In genomic region chr16:30356401-30357084, GRCh38 we compare ENCODE assay signal across 9 cellular contexts. TPM values are rescaled to one million over a fixed set of nuclear protein-coding genes. Genes with fewer than 3 reads are reported as not detected.
DNase-seq lines count a peak whose midpoint lies in the region; ATAC-seq, FAIRE-seq and TF ChIP-seq lines count a peak whose summit lies in the region.
"Had no signal": no experiment of that assay in that cellular context is flagged by ENCODE, and none has a peak within 500 bp of the region (broad histone marks: within the 10 kb centered on the region; RNA-seq: fewer than 3 reads in every experiment).

No MANE protein-coding gene starts in this region.

- H4K5ac ChIP-seq in H1 (ENCODE audit: insufficient read length, low read depth, low read length) = no peak overlapping the region

- 92% methylated on average over 8 of the region's 12 CpGs; no CpG with 5 or more reads in 1 of the 2 experiments for WGBS in H1 (ENCODE audit: extremely low coverage in 1 of 2, insufficient coverage in 1 of 2, insufficient read length in 1 of 2, insufficient replicate concordance in 2 of 2, low coverage in 1 of 2, low lambda C conversion rate in 2 of 2, missing lambda C conversion rate in 1 of 2), 2 experiments

- H3K36me3 Mint-ChIP-seq in Calu3 (ENCODE audit: insufficient read depth, unreplicated experiment) (peaks cover 77% of the 10 kb centered on the region), neural progenitor cell (peaks cover 19% of the 10 kb centered on the region)

- intact Hi-C loops in Calu3 (cut with micrococcal nuclease; ENCODE audit: unreplicated experiment) = no loop called here

- CTCF ChIA-PET in Calu3 (lab: Charles Lee) (interaction anchor here (0.6 to 0.8 kb wide), 2 partner anchors 14 to 420 kb away, joined by 3 to 5 read pairs; partner anchors contain the start of gene TBC1D10B), H1 (lab: Charles Lee; ENCODE audit: partially characterized antibody) (interaction anchor here (0.8 to 3.5 kb wide), 8 partner anchors 8 to 73 kb away, joined by 3 to 12 read pairs (median 4); partner anchors contain the start of genes DCTPP1 and SEPTIN1)

- DNase-seq in Calu3 (no peak), NCI-H2196 (lab: John Stamatoyannopoulos, UW; ENCODE audit: unreplicated experiment) (peak; percentile 72), H1 (ENCODE audit: low read depth in 1 of 2, low spot score in 2 of 2) (no peak), neural progenitor cell (ENCODE audit: low spot score) (no peak), retina (no peak), NCI-H1694 (lab: John Stamatoyannopoulos, UW) (no peak)
- no peak for DNase-seq in stimulated activated naive CD4-positive, alpha-beta T cell (lab: John Stamatoyannopoulos, UW)

- TF ChIP-seq EP300 in H1 (IDR thresholded peaks at IDR 0.05; ENCODE audit: borderline replicate concordance in 1 of 2, low read depth in 2 of 2, low read length in 2 of 2) = no peak

- H3K18ac ChIP-seq in H1 (ENCODE audit: extremely low read depth, low read length) = no peak overlapping the region

- TF ChIP-seq CTCF in Calu3 (IDR thresholded peaks at IDR 0.05; ENCODE audit: unreplicated experiment) (no peak), H1 (IDR thresholded peaks at IDR 0.05; ENCODE audit: control extremely low read depth in 1 of 3, insufficient read depth in 1 of 3, low read depth in 1 of 3, low read length in 3 of 3) (no peak), neural progenitor cell (IDR thresholded peaks at IDR 0.05) (no peak)

- H4K91ac ChIP-seq in H1 (replicated peaks; ENCODE audit: insufficient read length, low read length) = no peak overlapping the region

- H3K9me3 Mint-ChIP-seq in Calu3 (ENCODE audit: low read depth, unreplicated experiment) (no peaks in the 10 kb centered on the region), neural progenitor cell (no peaks in the 10 kb centered on the region)

- H2AFZ ChIP-seq in H1 (ENCODE audit: low read length) = no peak overlapping the region
- H2AFZ ChIP-seq in neural progenitor cell (replicated peaks) = no peak overlapping the region

- no peak overlapping the region for H2BK120ac ChIP-seq in H1 (replicated peaks; ENCODE audit: low read depth, low read length)

- no peaks in the 10 kb centered on the region for H3K27me3 Mint-ChIP-seq in Calu3 (ENCODE audit: unreplicated experiment)
- peaks cover 7% of the 10 kb centered on the region for H3K27me3 Mint-ChIP-seq in neural progenitor cell (ENCODE audit: insufficient read depth, low read depth)

- FAIRE-seq in H1 (lab: Jason Lieb, UNC) = no peak

- H3K4me1 ChIP-seq in H1 (replicated peaks in 1 of 4; ENCODE audit: control insufficient read depth in 3 of 4, insufficient read depth in 4 of 4, low read length in 3 of 4) = peaks cover 0 to 12% (median 6%) of the 10 kb centered on the region in 4 experiments; a peak in 5 of 7 replicates
- peaks cover 6% of the 10 kb centered on the region for H3K4me1 ChIP-seq in neural progenitor cell

- peak overlapping the region; percentile 65; the same call in 1 of the 2 replicates for H2AK5ac ChIP-seq in H1 (ENCODE audit: low read depth, low read length)

- no peak overlapping the region for H3K23ac ChIP-seq in H1 (ENCODE audit: insufficient read length)

- H3K9me3 ChIP-seq in H1 (ENCODE audit: insufficient read depth in 2 of 2, low read depth in 1 of 2, low read length in 1 of 2) (no peaks in the 10 kb centered on the region), neural progenitor cell (ENCODE audit: low read depth) (no peaks in the 10 kb centered on the region)

- no peak for ATAC-seq in HG03097 (IDR thresholded peaks at IDR 0.05; ENCODE audit: low FRiP score, unreplicated experiment)

- H3K79me1 ChIP-seq in H1 (ENCODE audit: low read depth, low read length) = no peaks in the 10 kb centered on the region; the same call in 1 of the 2 replicates

- H3K36me3 ChIP-seq in H1 (ENCODE audit: control insufficient read depth in 2 of 4, insufficient read depth in 4 of 4, low read length in 3 of 4) (peaks cover 7 to 22% (median 17%) of the 10 kb centered on the region in 4 experiments), neural progenitor cell (no peaks in the 10 kb centered on the region)

- peaks cover 58% of the 10 kb centered on the region for H3K4me1 Mint-ChIP-seq in Calu3 (ENCODE audit: low read depth, unreplicated experiment)
- peaks cover 23% of the 10 kb centered on the region for H3K4me1 Mint-ChIP-seq in neural progenitor cell

- POLR2A ChIA-PET in H1 (lab: Charles Lee; ENCODE audit: partially characterized antibody) = interaction anchor here (1.1 to 7.9 kb wide), 9 partner anchors 8 to 79 kb away, joined by 3 to 79 read pairs (median 16); partner anchors contain the start of genes TBC1D10B, ZNF48 and ZNF771

- peak overlapping the region in 2 of 4 experiments; percentile 74 to 88; a peak in 5 of 8 replicates for H3K4me3 ChIP-seq in H1 (ENCODE audit: extremely low read depth in 1 of 4, insufficient read depth in 2 of 4, low read depth in 3 of 4, low read length in 4 of 4)
- peak overlapping the region; percentile 84 for H3K4me3 ChIP-seq in neural progenitor cell

- peak overlapping the region in 1 of 4 experiments; percentile 91; a peak in 1 of 7 replicates for H3K9ac ChIP-seq in H1 (replicated peaks in 1 of 4; ENCODE audit: extremely low read depth in 1 of 4, low read depth in 3 of 4, low read length in 3 of 4)
- H3K9ac ChIP-seq in neural progenitor cell = no peak overlapping the region

- H4K20me1 ChIP-seq in H1 (replicated peaks in 1 of 2; ENCODE audit: control insufficient read depth in 1 of 2, insufficient read depth in 2 of 2, low read length in 2 of 2) (peaks cover 0 to 12% of the 10 kb centered on the region in 2 experiments), neural progenitor cell (ENCODE audit: low read depth) (peaks cover 10% of the 10 kb centered on the region)

- TF ChIP-seq RAD21 in H1 (IDR thresholded peaks at IDR 0.05 in 1 of 2, conservative IDR thresholded peaks at IDR 0.05 in 1 of 2; ENCODE audit: low read depth in 2 of 2, low read length in 2 of 2) = no peak

- H3K27ac Mint-ChIP-seq in Calu3 (ENCODE audit: unreplicated experiment) (peak overlapping the region; percentile 99), neural progenitor cell (peak overlapping the region; percentile 100)

- BruUV-seq in Calu3 (replicated peaks; lab: Mats Ljungman, UMichigan) = no TSS peak

- H3K79me2 ChIP-seq in H1 (ENCODE audit: control insufficient read depth in 1 of 2, insufficient read depth in 2 of 2, low read length in 2 of 2) = peaks cover 0 to 14% of the 10 kb centered on the region in 2 experiments; a peak in 2 of 4 replicates
- peaks cover 26% of the 10 kb centered on the region for H3K79me2 ChIP-seq in neural progenitor cell (ENCODE audit: low read depth)

- H3K27me3 ChIP-seq in H1 (replicated peaks in 1 of 4; ENCODE audit: control insufficient read depth in 3 of 4, extremely low read depth in 1 of 4, insufficient read depth in 3 of 4, low read length in 3 of 4) (no peaks in the 10 kb centered on the region), neural progenitor cell (no peaks in the 10 kb centered on the region)

- no peak for TF ChIP-seq POLR2A in H1 (IDR thresholded peaks at IDR 0.05; ENCODE audit: control extremely low read depth in 1 of 2, low read depth in 2 of 2, low read length in 2 of 2)

- peak overlapping the region; percentile 61 to 88 for H3K4me2 ChIP-seq in H1 (ENCODE audit: insufficient read depth in 1 of 2, low read depth in 2 of 2, low read length in 2 of 2)
- peak overlapping the region; percentile 70 for H3K4me2 ChIP-seq in neural progenitor cell

- H3K4ac ChIP-seq in H1 (replicated peaks; ENCODE audit: insufficient read length, low read depth, low read length) = peak overlapping the region; percentile 40

- peak overlapping the region; percentile 43; the same call in 1 of the 2 replicates for H4K8ac ChIP-seq in H1 (ENCODE audit: extremely low read depth, insufficient read depth, low read length)

- H3K4me3 Mint-ChIP-seq in Calu3 (ENCODE audit: low read depth, unreplicated experiment) (peak overlapping the region; percentile 90), neural progenitor cell (peak overlapping the region; percentile 96)

- peak overlapping the region; percentile 96; the same call in 1 of the 2 replicates for H2BK5ac ChIP-seq in H1 (ENCODE audit: low read depth, low read length)

- H2BK15ac ChIP-seq in H1 (ENCODE audit: low read length) = peak overlapping the region; percentile 61; the same call in 1 of the 2 replicates

- H3K23me2 ChIP-seq in H1 (ENCODE audit: low read depth, low read length) = peaks cover 11% of the 10 kb centered on the region

- H3K14ac ChIP-seq in H1 (ENCODE audit: insufficient read length) = no peak overlapping the region

- H3K27ac ChIP-seq in H1 (ENCODE audit: low read depth, low read length) (no peak overlapping the region; the same call in 1 of the 2 replicates), neural progenitor cell (peak overlapping the region; percentile 91)

- peaks cover 5% of the 10 kb centered on the region for H3F3A ChIP-seq in neural progenitor cell (ENCODE audit: low read depth)

- H3K56ac ChIP-seq in H1 (replicated peaks; ENCODE audit: insufficient read length, low read depth, low read length) = no peak overlapping the region

- peak overlapping the region; percentile 50; the same call in 1 of the 2 replicates for H2BK12ac ChIP-seq in H1 (ENCODE audit: low read depth, low read length)

- no peak overlapping the region for H2BK20ac ChIP-seq in H1 (ENCODE audit: low read length)

RNA-seq across cellular contexts. Expression of gene CD2BP2, which starts 1.4 kb away (rescaled TPM):
- total RNA-seq in Calu3 (2022) (65.8 and 82.6 TPM in 2 replicates), neural progenitor cell (ENCODE audit: low replicate concordance) (30.4 and 55.1 TPM in 2 replicates)
- 55.3 and 55.4 TPM in 2 replicates for total RNA-seq in H1 (2021; fragmentation: NEBNext Ultra II Directional; extraction: Animal tissue kit (Norgen Biotek cat#: 25700))
- polyA plus RNA-seq in H1 (2011; rRNA removed) = 22.4 and 30.4 TPM in 2 replicates
- 41.3 TPM for polyA plus RNA-seq in H1 (2011; cell fraction: cytosol; rRNA removed)
- 88.6 TPM for polyA plus RNA-seq in H1 (2011; cell fraction: nucleus; rRNA removed)
- 44.2 to 48.1 TPM (median 46.0 TPM) in 4 replicates for polyA plus RNA-seq in H1 (2012, experiment 1 of 2)
- polyA plus RNA-seq in H1 (2012, experiment 2 of 2) = 36.3 TPM
- polyA plus RNA-seq in H1 (2013, experiment 1 of 2) = 22.9 TPM
- 22.8 TPM for polyA plus RNA-seq in H1 (2013, experiment 2 of 2)
- 31.4 and 35.3 TPM in 2 replicates for polyA minus RNA-seq in H1 (2011; rRNA and poly(A)+ RNA removed)
- polyA minus RNA-seq in H1 (2011; cell fraction: cytosol; rRNA and poly(A)+ RNA removed) = 19.1 TPM
- polyA minus RNA-seq in H1 (2011; cell fraction: nucleus; rRNA and poly(A)+ RNA removed) = 24.0 TPM

RNA-seq across cellular contexts. Expression of gene TBC1D10B, which starts 13.8 kb away (rescaled TPM):
- 66.4 and 69.5 TPM in 2 replicates for total RNA-seq in Calu3 (2022)
- 28.6 and 29.4 TPM in 2 replicates for total RNA-seq in H1 (2021; fragmentation: NEBNext Ultra II Directional; extraction: Animal tissue kit (Norgen Biotek cat#: 25700))
- polyA plus RNA-seq in H1 (2011; rRNA removed) = 15.4 and 22.1 TPM in 2 replicates
- 14.2 TPM for polyA plus RNA-seq in H1 (2011; cell fraction: cytosol; rRNA removed)
- polyA plus RNA-seq in H1 (2011; cell fraction: nucleus; rRNA removed) = 23.6 TPM
- polyA plus RNA-seq in H1 (2012, experiment 1 of 2) = 23.8 to 27.5 TPM (median 24.9 TPM) in 4 replicates
- 24.2 TPM for polyA plus RNA-seq in H1 (2012, experiment 2 of 2)
- polyA plus RNA-seq in H1 (2013, experiment 1 of 2) = 15.4 TPM
- polyA plus RNA-seq in H1 (2013, experiment 2 of 2) = 14.1 TPM
- 10.9 and 17.3 TPM in 2 replicates for polyA minus RNA-seq in H1 (2011; rRNA and poly(A)+ RNA removed)
- polyA minus RNA-seq in H1 (2011; cell fraction: cytosol; rRNA and poly(A)+ RNA removed) = 14.0 TPM
- 11.5 TPM for polyA minus RNA-seq in H1 (2011; cell fraction: nucleus; rRNA and poly(A)+ RNA removed)
- 8.2 and 23.4 TPM in 2 replicates for total RNA-seq in neural progenitor cell (ENCODE audit: low replicate concordance)

RNA-seq across cellular contexts. Expression of gene MYL11, which starts 18.1 kb away (rescaled TPM):
- total RNA-seq in Calu3 (2022) = not detected in 2 replicates
- 1.2 TPM in 1 of 2 replicates, not detected in the other for total RNA-seq in H1 (2021; fragmentation: NEBNext Ultra II Directional; extraction: Animal tissue kit (Norgen Biotek cat#: 25700))
- polyA plus RNA-seq in H1 (2011; rRNA removed) = 1.4 and 1.5 TPM in 2 replicates
- 0.98 TPM for polyA plus RNA-seq in H1 (2011; cell fraction: cytosol; rRNA removed)
- 0.33 TPM for polyA plus RNA-seq in H1 (2011; cell fraction: nucleus; rRNA removed)
- polyA plus RNA-seq in H1 (2012, experiment 1 of 2) = 0.59 to 4.0 TPM (median 2.1 TPM) in 4 replicates
- 4.7 TPM for polyA plus RNA-seq in H1 (2012, experiment 2 of 2)
- polyA plus RNA-seq in H1 (2013, experiment 1 of 2) = 2.7 TPM
- 4.0 TPM for polyA plus RNA-seq in H1 (2013, experiment 2 of 2)
- polyA minus RNA-seq in H1 (2011; rRNA and poly(A)+ RNA removed) = 0.44 and 0.73 TPM in 2 replicates
- polyA minus RNA-seq in H1 (2011; cell fraction: cytosol; rRNA and poly(A)+ RNA removed) = not detected
- not detected for polyA minus RNA-seq in H1 (2011; cell fraction: nucleus; rRNA and poly(A)+ RNA removed)
- total RNA-seq in neural progenitor cell (ENCODE audit: low replicate concordance) = 0.68 and 4.1 TPM in 2 replicates
- total RNA-seq: glomerular endothelial cell had no signal

RNA-seq across cellular contexts. Expression of gene SEPTIN1, which starts 25.8 kb away (rescaled TPM):
- 1.5 and 1.9 TPM in 2 replicates for total RNA-seq in Calu3 (2022)
- total RNA-seq in H1 (2021; fragmentation: NEBNext Ultra II Directional; extraction: Animal tissue kit (Norgen Biotek cat#: 25700)) = 0.84 and 1.4 TPM in 2 replicates
- polyA plus RNA-seq in H1 (2011; rRNA removed) = 0.24 and 0.57 TPM in 2 replicates
- polyA plus RNA-seq in H1 (2011; cell fraction: cytosol; rRNA removed) = 0.70 TPM
- polyA plus RNA-seq in H1 (2011; cell fraction: nucleus; rRNA removed) = 0.83 TPM
- 1.1 to 2.7 TPM (median 1.3 TPM) in 4 replicates for polyA plus RNA-seq in H1 (2012, experiment 1 of 2)
- polyA plus RNA-seq in H1 (2012, experiment 2 of 2) = 0.73 TPM
- 1.5 TPM for polyA plus RNA-seq in H1 (2013, experiment 1 of 2)
- polyA plus RNA-seq in H1 (2013, experiment 2 of 2) = 1.5 TPM
- not detected in 2 replicates for polyA minus RNA-seq in H1 (2011; rRNA and poly(A)+ RNA removed)
- not detected for polyA minus RNA-seq in H1 (2011; cell fraction: cytosol; rRNA and poly(A)+ RNA removed)
- polyA minus RNA-seq in H1 (2011; cell fraction: nucleus; rRNA and poly(A)+ RNA removed) = not detected
- total RNA-seq in neural progenitor cell (ENCODE audit: low replicate concordance) = 1.1 TPM in 1 of 2 replicates, not detected in the other

RNA-seq across cellular contexts. Expression of gene ZNF48, which starts 38.7 kb away (rescaled TPM):
- total RNA-seq in Calu3 (2022) (21.2 and 24.8 TPM in 2 replicates), neural progenitor cell (ENCODE audit: low replicate concordance) (39.3 and 41.8 TPM in 2 replicates)
- 40.6 and 41.2 TPM in 2 replicates for total RNA-seq in H1 (2021; fragmentation: NEBNext Ultra II Directional; extraction: Animal tissue kit (Norgen Biotek cat#: 25700))
- 30.4 and 39.6 TPM in 2 replicates for polyA plus RNA-seq in H1 (2011; rRNA removed)
- polyA plus RNA-seq in H1 (2011; cell fraction: cytosol; rRNA removed) = 27.3 TPM
- 30.8 TPM for polyA plus RNA-seq in H1 (2011; cell fraction: nucleus; rRNA removed)
- 30.8 to 36.4 TPM (median 33.0 TPM) in 4 replicates for polyA plus RNA-seq in H1 (2012, experiment 1 of 2)
- polyA plus RNA-seq in H1 (2012, experiment 2 of 2) = 36.2 TPM
- 19.0 TPM for polyA plus RNA-seq in H1 (2013, experiment 1 of 2)
- polyA plus RNA-seq in H1 (2013, experiment 2 of 2) = 18.2 TPM
- 23.0 and 24.8 TPM in 2 replicates for polyA minus RNA-seq in H1 (2011; rRNA and poly(A)+ RNA removed)
- 20.8 TPM for polyA minus RNA-seq in H1 (2011; cell fraction: cytosol; rRNA and poly(A)+ RNA removed)
- polyA minus RNA-seq in H1 (2011; cell fraction: nucleus; rRNA and poly(A)+ RNA removed) = 25.9 TPM
